ENCODE assay signal across 15 cellular contexts in genomic region chr6:43188426-43188825, GRCh38. TPM values are rescaled to one million over a fixed set of nuclear protein-coding genes. Genes with fewer than 3 reads are reported as not detected.
DNase-seq lines count a peak whose midpoint lies in the region; ATAC-seq and TF ChIP-seq lines count a peak whose summit lies in the region.
"Had no signal": no experiment of that assay in that cellular context is flagged by ENCODE, and none has a peak within 500 bp of the region (broad histone marks: within the 10 kb centered on the region; RNA-seq: fewer than 3 reads in every experiment).

No MANE protein-coding gene starts in this region.

- DNase-seq in H9 (no peak), RWPE1 (ENCODE audit: low spot score) (no peak), islet precursor cell (peak; percentile 45), NCI-H1092 treated with DMSO at 0.1 percent for 48 hours (lab: John Stamatoyannopoulos, UW) (no peak), 8988T (no peak)
- DNase-seq in activated naive CD8-positive, alpha-beta T cell treated with anti-CD3 and anti-CD28 coated beads, Interleukin-2, amount 10 ng/mL, durations not matched to agents 7 days and 5 days: peak; percentile 16
- no peak for DNase-seq in stimulated activated naive CD4-positive, alpha-beta T cell treated with Interleukin-2 at 50 U/mL for 16 hours (lab: John Stamatoyannopoulos, UW)
- DNase-seq: CD8-positive, alpha-beta T cell; COR-L47; DND-41; GDM1; GOT3 had no signal

- H3K14ac ChIP-seq in H9 (ENCODE audit: insufficient read depth, low read length): no peak overlapping the region

- H3K9me3 Mint-ChIP-seq in H9: no peaks in the 10 kb centered on the region
- H3K9me3 Mint-ChIP-seq in activated naive CD8-positive, alpha-beta T cell treated with anti-CD3 and anti-CD28 coated beads, Interleukin-2, amount 10 ng/mL, durations not matched to agents 7 days and 5 days: no peaks in the 10 kb centered on the region
- H3K9me3 Mint-ChIP-seq: CD14-positive monocyte; CD8-positive, alpha-beta T cell had no signal

- no peaks in the 10 kb centered on the region for H3K79me1 ChIP-seq in H9 (ENCODE audit: insufficient read depth, low read depth, low read length, poor library complexity, severe bottlenecking)

- no peak overlapping the region for H3K18ac ChIP-seq in H9 (ENCODE audit: insufficient read length, low read depth, low read length)

- H3K9me3 ChIP-seq in H9 (ENCODE audit: control insufficient read depth, low read depth, low read length): no peaks in the 10 kb centered on the region
- H3K9me3 ChIP-seq: A549, HAP-1 had no signal

- H3K4me3 Mint-ChIP-seq in H9: no peak overlapping the region
- no peak overlapping the region for H3K4me3 Mint-ChIP-seq in activated naive CD8-positive, alpha-beta T cell treated with anti-CD3 and anti-CD28 coated beads, Interleukin-2, amount 10 ng/mL, durations not matched to agents 7 days and 5 days
- H3K4me3 Mint-ChIP-seq: CD14-positive monocyte; CD8-positive, alpha-beta T cell had no signal

- TF ChIP-seq CTCF in H9 (conservative IDR thresholded peaks at IDR 0.05): no peak
- no peak for TF ChIP-seq CTCF in RWPE1 (conservative IDR thresholded peaks at IDR 0.05; ENCODE audit: low read depth)

- no peaks in the 10 kb centered on the region for H3K27me3 Mint-ChIP-seq in H9 (ENCODE audit: low read depth)
- no peaks in the 10 kb centered on the region for H3K27me3 Mint-ChIP-seq in activated naive CD8-positive, alpha-beta T cell treated with anti-CD3 and anti-CD28 coated beads, Interleukin-2, amount 10 ng/mL, durations not matched to agents 7 days and 5 days

- no peak for ATAC-seq in activated naive CD8-positive, alpha-beta T cell treated with anti-CD3 and anti-CD28 coated beads, Interleukin-2, amount 10 ng/mL, durations not matched to agents 7 days and 5 days (ENCODE audit: low read depth)
- ATAC-seq: A549; CD8-positive, alpha-beta T cell had no signal

- no peak overlapping the region for H3T11ph ChIP-seq in H9 (ENCODE audit: low read length)

- H4K8ac ChIP-seq in H9 (replicated peaks; ENCODE audit: insufficient read length, low read depth, low read length): no peak overlapping the region

- CTCF ChIA-PET in RWPE1 (lab: Yijun Ruan, JAX): interaction anchor here (1.3 kb wide), 1 partner anchor 41 kb away, joined by 3 read pairs; the partner anchor contains the start of gene DNPH1

- H2AFZ ChIP-seq in H9 (ENCODE audit: low read length): no peak overlapping the region

- no peak overlapping the region for H2BK5ac ChIP-seq in H9 (ENCODE audit: insufficient read length, low read length)

- no peak overlapping the region for H4K91ac ChIP-seq in H9 (ENCODE audit: insufficient read length, low read depth, low read length)

- no peak overlapping the region for H2BK20ac ChIP-seq in H9 (ENCODE audit: low read depth, low read length, poor library complexity, severe bottlenecking)

- no CpG with 5 or more reads among the region's 10 CpGs for WGBS in H9 (ENCODE audit: extremely low coverage, insufficient read length, low lambda C conversion rate)

- H2BK15ac ChIP-seq in H9 (ENCODE audit: low read depth, low read length): no peak overlapping the region

- peak overlapping the region in 2 of 3 experiments; percentile 13 to 24; a peak in 2 of 7 replicates for H3K27ac Mint-ChIP-seq in H9
- no peak overlapping the region for H3K27ac Mint-ChIP-seq in activated naive CD8-positive, alpha-beta T cell treated with anti-CD3 and anti-CD28 coated beads, Interleukin-2, amount 10 ng/mL, durations not matched to agents 7 days and 5 days
- H3K27ac Mint-ChIP-seq: CD8-positive, alpha-beta T cell had no signal

- no peaks in the 10 kb centered on the region for H3K4me1 ChIP-seq in H9 (ENCODE audit: insufficient read depth, low read length)
- H3K4me1 ChIP-seq: A549, HAP-1 had no signal

- H3K4me2 ChIP-seq in H9 (ENCODE audit: insufficient read depth, insufficient read length, low read length): no peak overlapping the region
- H3K4me2 ChIP-seq: A549 had no signal

- H3K36me3 Mint-ChIP-seq in H9 (ENCODE audit: insufficient read depth in 1 of 3, low read depth in 3 of 3): peaks cover 4 to 26% (median 22%) of the 10 kb centered on the region in 3 experiments; a peak in 5 of 7 replicates
- H3K36me3 Mint-ChIP-seq in activated naive CD8-positive, alpha-beta T cell treated with anti-CD3 and anti-CD28 coated beads, Interleukin-2, amount 10 ng/mL, durations not matched to agents 7 days and 5 days: peaks cover 23% of the 10 kb centered on the region

- H4K5ac ChIP-seq in H9 (ENCODE audit: insufficient read length, low read depth, low read length): no peak overlapping the region

- no peak overlapping the region for H2AK5ac ChIP-seq in H9 (ENCODE audit: insufficient read length, low read length)

- POLR2A ChIA-PET in RWPE1 (lab: Yijun Ruan, JAX; ENCODE audit: low non-redundant PET): no interaction called here
- POLR2A ChIA-PET in activated naive CD8-positive, alpha-beta T cell treated with anti-CD3 and anti-CD28 coated beads, Interleukin-2, amount 10 ng/mL, durations not matched to agents 7 days and 5 days (lab: Charles Lee): interaction anchor here (0.8 kb wide), 1 partner anchor 10 kb away, joined by 4 read pairs; no protein-coding TSS in a partner anchor

- H3K23me2 ChIP-seq in H9 (ENCODE audit: insufficient read length, low read depth, low read length, poor library complexity, severe bottlenecking): no peaks in the 10 kb centered on the region

- H2BK120ac ChIP-seq in H9 (ENCODE audit: low read depth, low read length, poor library complexity, severe bottlenecking): no peak overlapping the region

- no peak overlapping the region for H2BK12ac ChIP-seq in H9 (ENCODE audit: insufficient read length, low read depth, low read length)

- H4K20me1 ChIP-seq in H9 (ENCODE audit: control insufficient read depth, insufficient read depth, insufficient read length): no peaks in the 10 kb centered on the region

- no peak overlapping the region for H3K27ac ChIP-seq in H9 (ENCODE audit: insufficient read length, low read depth, low read length)
- 0 out of 2 replicates have a peak overlapping the region, but pooled peaks have one; percentile 11 for H3K27ac ChIP-seq in RWPE1
- H3K27ac ChIP-seq: A549 had no signal

- no peak overlapping the region for H3K23ac ChIP-seq in H9 (ENCODE audit: insufficient read length, low read depth, low read length)

- H3K27me3 ChIP-seq in H9 (ENCODE audit: insufficient read depth, low read length): no peaks in the 10 kb centered on the region

- peaks cover 0 to 1% of the 10 kb centered on the region in 2 experiments; a peak in 2 of 4 replicates for H3K4me1 Mint-ChIP-seq in H9
- H3K4me1 Mint-ChIP-seq in activated naive CD8-positive, alpha-beta T cell treated with anti-CD3 and anti-CD28 coated beads, Interleukin-2, amount 10 ng/mL, durations not matched to agents 7 days and 5 days: peaks cover 19% of the 10 kb centered on the region

- no peaks in the 10 kb centered on the region for H3K79me2 ChIP-seq in H9 (ENCODE audit: insufficient read depth, low read length)

- H3K56ac ChIP-seq in H9 (ENCODE audit: insufficient read length, low read depth, low read length): no peak overlapping the region

- H3K9ac ChIP-seq in H9 (ENCODE audit: extremely low read depth, insufficient read length, low read length): no peak overlapping the region

- H3K4ac ChIP-seq in H9 (ENCODE audit: low read depth, low read length): no peak overlapping the region

RNA-seq across cellular contexts. Expression of gene CUL9, which starts 6.4 kb away (rescaled TPM):
- 15.2 and 15.5 TPM in 2 replicates for total RNA-seq in H9 (2021)
- total RNA-seq in activated naive CD8-positive, alpha-beta T cell treated with anti-CD3 and anti-CD28 coated beads, Interleukin-2, amount 10 ng/mL, durations not matched to agents 7 days and 5 days: 10 to 100 TPM; 75.1 to 80.8 TPM

RNA-seq across cellular contexts. Expression of gene SRF, which starts 17.4 kb away (rescaled TPM):
- 57.5 and 59.7 TPM in 2 replicates for total RNA-seq in H9 (2021)
- 10 to 100 TPM; 34.4 to 36.0 TPM for total RNA-seq in activated naive CD8-positive, alpha-beta T cell treated with anti-CD3 and anti-CD28 coated beads, Interleukin-2, amount 10 ng/mL, durations not matched to agents 7 days and 5 days

RNA-seq across cellular contexts. Expression of gene DNPH1, which starts 40.9 kb away (rescaled TPM):
- total RNA-seq in H9 (2021): 47.0 and 56.2 TPM in 2 replicates
- total RNA-seq in activated naive CD8-positive, alpha-beta T cell treated with anti-CD3 and anti-CD28 coated beads, Interleukin-2, amount 10 ng/mL, durations not matched to agents 7 days and 5 days: 10 to 100 TPM; 42.2 to 43.7 TPM

RNA-seq across cellular contexts. Expression of gene TTBK1, which starts 54.9 kb away (rescaled TPM):
- 1.3 and 1.6 TPM in 2 replicates for total RNA-seq in H9 (2021)
- not detected for total RNA-seq in activated naive CD8-positive, alpha-beta T cell treated with anti-CD3 and anti-CD28 coated beads, Interleukin-2, amount 10 ng/mL, durations not matched to agents 7 days and 5 days

Comparison
In these comparisons a context has a peak if more than half of its experiments do, and no peak if none do; other contexts are left out.
1. DNase-seq: peak in activated naive CD8-positive, alpha-beta T cell treated with anti-CD3 and anti-CD28 coated beads, Interleukin-2, amount 10 ng/mL, durations not matched to agents 7 days and 5 days (single experiment) and islet precursor cell (single experiment); none in H9 (single experiment), RWPE1 (single experiment), NCI-H1092 treated with DMSO at 0.1 percent for 48 hours (single experiment), 8988T (single experiment) and stimulated activated naive CD4-positive, alpha-beta T cell treated with Interleukin-2 at 50 U/mL for 16 hours (single experiment).